In genomic region chr1:231420299-231420958, GRCh38 we compare ENCODE assay signal across 8 cellular contexts. TPM values are rescaled to one million over a fixed set of nuclear protein-coding genes. Genes with fewer than 3 reads are reported as not detected.
DNase-seq lines count a peak whose midpoint lies in the region; ATAC-seq and TF ChIP-seq lines count a peak whose summit lies in the region.

No MANE protein-coding gene starts in this region.

- no peaks in the 10 kb centered on the region for H3K27me3 ChIP-seq in lower lobe of right lung (ENCODE audit: low read depth)

- ATAC-seq in lower lobe of right lung (no peak), left lobe of liver (no peak)

- peaks cover 69% of the 10 kb centered on the region for H3K4me1 Mint-ChIP-seq in brain

- peak overlapping the region; percentile 90 to 97 (median 95) for H3K4me3 Mint-ChIP-seq in brain

- no peaks in the 10 kb centered on the region for H3K36me3 ChIP-seq in lower lobe of right lung
- H3K36me3 ChIP-seq in urinary bladder (ENCODE audit: insufficient read depth): no peaks in the 10 kb centered on the region

- H3K4me3 ChIP-seq in lower lobe of right lung: peak overlapping the region; percentile 80
- H3K4me3 ChIP-seq in urinary bladder (ENCODE audit: low read depth, low read length): peak overlapping the region; percentile 74

- no peaks in the 10 kb centered on the region for H3K9me3 ChIP-seq in lower lobe of right lung

- H3K36me3 Mint-ChIP-seq in brain: peaks cover 32% of the 10 kb centered on the region

- WGBS in urinary bladder: 2% methylated on average over 18 of the region's 18 CpGs

- DNase-seq in NCI-H2171 treated with DMSO at 0.1 percent for 48 hours (lab: John Stamatoyannopoulos, UW) (peak; percentile 55), NCI-H2171 (lab: John Stamatoyannopoulos, UW) (no peak), NCI-H748 (lab: John Stamatoyannopoulos, UW; ENCODE audit: unreplicated experiment) (peak; percentile 29), lower lobe of right lung (no peak), left lobe of liver (ENCODE audit: low spot score) (no peak)
- no peak for DNase-seq in stimulated activated CD4-positive, alpha-beta T cell treated with anti-CD3 and anti-CD28 coated beads, Interleukin-4, amount 100 ng/mL, for 1 hour

- peak overlapping the region; percentile 63 to 97 (median 92) for H3K27ac Mint-ChIP-seq in brain

- H3K9me3 Mint-ChIP-seq in brain: peaks cover 0 to 4% (median 0%) of the 10 kb centered on the region in 5 experiments

- intact Hi-C loops in lower lobe of right lung (cut with DNase I): no loop called here

- H3K27ac ChIP-seq in lower lobe of right lung: peak overlapping the region; percentile 96
- peak overlapping the region; percentile 99 for H3K27ac ChIP-seq in urinary bladder (ENCODE audit: low read depth)

- peaks cover 19% of the 10 kb centered on the region for H3K27me3 Mint-ChIP-seq in brain

- TF ChIP-seq CTCF in brain (conservative IDR thresholded peaks at IDR 0.05) (no peak), lower lobe of right lung (IDR thresholded peaks at IDR 0.05) (no peak)

- peaks cover 48% of the 10 kb centered on the region for H3K4me1 ChIP-seq in lower lobe of right lung
- H3K4me1 ChIP-seq in urinary bladder (ENCODE audit: insufficient read depth): no peaks in the 10 kb centered on the region

RNA-seq across cellular contexts. Expression of gene EGLN1, which starts 1.7 kb away (rescaled TPM):
- polyA plus RNA-seq in brain (ENCODE audit: insufficient read depth, low read depth, low replicate concordance) (17.8 TPM), urinary bladder (26.3 TPM)
- total RNA-seq in lower lobe of right lung (29.7 TPM), urinary bladder (73.3 TPM), left lobe of liver (23.6 TPM)

Comparison
In these comparisons a context has a peak if more than half of its experiments do, and no peak if none do; other contexts are left out.
1. DNase-seq: peak in NCI-H2171 treated with DMSO at 0.1 percent for 48 hours (single experiment) and NCI-H748 (single experiment); none in NCI-H2171 (single experiment), lower lobe of right lung (single experiment), stimulated activated CD4-positive, alpha-beta T cell treated with anti-CD3 and anti-CD28 coated beads, Interleukin-4, amount 100 ng/mL, for 1 hour (single experiment) and left lobe of liver (single experiment).